ENCODE assay signal across 2 cellular contexts in genomic region chr3:66236281-66236680, GRCh38.
TF ChIP-seq lines count a peak whose summit lies in the region.

No MANE protein-coding gene starts in this region.

TF ChIP-seq in HepG2, 621 proteins besides CTCF, POLR2A, EP300 and RAD21 (continued from another document):
- TF ChIP-seq, protein P1, sequence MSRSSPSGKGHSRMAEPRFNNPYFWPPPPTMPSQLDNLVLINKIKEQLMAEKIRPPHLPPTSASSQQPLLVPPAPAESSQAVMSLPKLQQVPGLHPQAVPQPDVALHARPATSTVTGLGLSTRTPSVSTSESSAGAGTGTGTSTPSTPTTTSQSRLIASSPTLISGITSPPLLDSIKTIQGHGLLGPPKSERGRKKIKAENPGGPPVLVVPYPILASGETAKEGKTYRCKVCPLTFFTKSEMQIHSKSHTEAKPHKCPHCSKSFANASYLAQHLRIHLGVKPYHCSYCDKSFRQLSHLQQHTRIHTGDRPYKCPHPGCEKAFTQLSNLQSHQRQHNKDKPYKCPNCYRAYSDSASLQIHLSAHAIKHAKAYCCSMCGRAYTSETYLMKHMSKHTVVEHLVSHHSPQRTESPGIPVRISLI (CRISPR knock-in tag; IDR thresholded peaks at IDR 0.05; ENCODE audit: borderline replicate concordance) = peak; percentile 46; the same call in 1 of the 2 replicates
- TF ChIP-seq RCOR2 (CRISPR knock-in tag; IDR thresholded peaks at IDR 0.05) (no peak), ZBTB20 (CRISPR knock-in tag; IDR thresholded peaks at IDR 0.05; ENCODE audit: borderline replicate concordance, low read depth) (no peak), ZMYM2 (CRISPR knock-in tag; IDR thresholded peaks at IDR 0.05) (no peak)
- TF ChIP-seq, protein P2, sequence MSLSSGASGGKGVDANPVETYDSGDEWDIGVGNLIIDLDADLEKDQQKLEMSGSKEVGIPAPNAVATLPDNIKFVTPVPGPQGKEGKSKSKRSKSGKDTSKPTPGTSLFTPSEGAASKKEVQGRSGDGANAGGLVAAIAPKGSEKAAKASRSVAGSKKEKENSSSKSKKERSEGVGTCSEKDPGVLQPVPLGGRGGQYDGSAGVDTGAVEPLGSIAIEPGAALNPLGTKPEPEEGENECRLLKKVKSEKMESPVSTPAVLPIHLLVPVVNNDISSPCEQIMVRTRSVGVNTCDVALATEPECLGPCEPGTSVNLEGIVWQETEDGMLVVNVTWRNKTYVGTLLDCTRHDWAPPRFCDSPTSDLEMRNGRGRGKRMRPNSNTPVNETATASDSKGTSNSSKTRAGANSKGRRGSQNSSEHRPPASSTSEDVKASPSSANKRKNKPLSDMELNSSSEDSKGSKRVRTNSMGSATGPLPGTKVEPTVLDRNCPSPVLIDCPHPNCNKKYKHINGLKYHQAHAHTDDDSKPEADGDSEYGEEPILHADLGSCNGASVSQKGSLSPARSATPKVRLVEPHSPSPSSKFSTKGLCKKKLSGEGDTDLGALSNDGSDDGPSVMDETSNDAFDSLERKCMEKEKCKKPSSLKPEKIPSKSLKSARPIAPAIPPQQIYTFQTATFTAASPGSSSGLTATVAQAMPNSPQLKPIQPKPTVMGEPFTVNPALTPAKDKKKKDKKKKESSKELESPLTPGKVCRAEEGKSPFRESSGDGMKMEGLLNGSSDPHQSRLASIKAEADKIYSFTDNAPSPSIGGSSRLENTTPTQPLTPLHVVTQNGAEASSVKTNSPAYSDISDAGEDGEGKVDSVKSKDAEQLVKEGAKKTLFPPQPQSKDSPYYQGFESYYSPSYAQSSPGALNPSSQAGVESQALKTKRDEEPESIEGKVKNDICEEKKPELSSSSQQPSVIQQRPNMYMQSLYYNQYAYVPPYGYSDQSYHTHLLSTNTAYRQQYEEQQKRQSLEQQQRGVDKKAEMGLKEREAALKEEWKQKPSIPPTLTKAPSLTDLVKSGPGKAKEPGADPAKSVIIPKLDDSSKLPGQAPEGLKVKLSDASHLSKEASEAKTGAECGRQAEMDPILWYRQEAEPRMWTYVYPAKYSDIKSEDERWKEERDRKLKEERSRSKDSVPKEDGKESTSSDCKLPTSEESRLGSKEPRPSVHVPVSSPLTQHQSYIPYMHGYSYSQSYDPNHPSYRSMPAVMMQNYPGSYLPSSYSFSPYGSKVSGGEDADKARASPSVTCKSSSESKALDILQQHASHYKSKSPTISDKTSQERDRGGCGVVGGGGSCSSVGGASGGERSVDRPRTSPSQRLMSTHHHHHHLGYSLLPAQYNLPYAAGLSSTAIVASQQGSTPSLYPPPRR (CRISPR knock-in tag; IDR thresholded peaks at IDR 0.05; ENCODE audit: borderline replicate concordance) = no peak

TF ChIP-seq in GM12891, 5 proteins besides CTCF, POLR2A, EP300 and RAD21 (continued from another document):
- TF ChIP-seq SPI1 (IDR thresholded peaks at IDR 0.05; ENCODE audit: low read depth, low read length) = no peak
